13 cellular contexts compared by ENCODE assay signal in the genomic region with DNA sequence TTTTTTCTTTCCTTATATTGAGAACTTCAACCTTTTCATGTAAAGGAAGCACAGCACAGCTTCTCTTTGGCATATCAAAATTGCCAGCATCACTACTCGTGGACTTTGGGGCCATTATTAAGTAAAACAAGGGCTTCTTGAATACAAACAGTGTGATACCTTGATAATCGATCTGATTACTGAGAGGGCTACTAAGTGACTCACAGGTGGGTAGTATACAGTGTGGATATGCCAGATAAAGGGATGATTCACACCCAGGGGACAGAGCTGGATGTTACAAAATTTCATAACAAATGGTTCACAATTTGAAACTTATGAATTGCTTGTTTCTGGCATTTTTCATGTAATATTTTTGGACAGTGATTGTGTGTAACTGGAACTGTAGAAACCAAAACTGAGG. TPM values are rescaled to one million over a fixed set of nuclear protein-coding genes. Genes with fewer than 3 reads are reported as not detected.
DNase-seq lines count a peak whose midpoint lies in the region; ATAC-seq and TF ChIP-seq lines count a peak whose summit lies in the region.
"Had no signal": no experiment of that assay in that cellular context is flagged by ENCODE, and none has a peak within 500 bp of the region (broad histone marks: within the 10 kb centered on the region; RNA-seq: fewer than 3 reads in every experiment).

No MANE protein-coding gene starts in this region.

- TF ChIP-seq POLR2A in IMR-90 (IDR thresholded peaks at IDR 0.05; ENCODE audit: low read depth, low read length): no peak
- no peak for TF ChIP-seq POLR2A in sigmoid colon (IDR thresholded peaks at IDR 0.05)

- no peak overlapping the region for H3K4me3 ChIP-seq in CD8-positive, alpha-beta memory T cell (ENCODE audit: low read length)
- no peak overlapping the region for H3K4me3 ChIP-seq in IMR-90 (ENCODE audit: insufficient read depth, low read depth, low read length)
- H3K4me3 ChIP-seq in sigmoid colon: no peak overlapping the region
- H3K4me3 ChIP-seq in WERI-Rb-1 (ENCODE audit: low read depth, low read length): no peak overlapping the region
- H3K4me3 ChIP-seq: skin epidermis, upper lobe of left lung had no signal

- TF ChIP-seq CTCF in IMR-90 (conservative IDR thresholded peaks at IDR 0.05; ENCODE audit: low read depth, low read length): no peak
- no peak for TF ChIP-seq CTCF in sigmoid colon (IDR thresholded peaks at IDR 0.05)
- TF ChIP-seq CTCF in WERI-Rb-1 (IDR thresholded peaks at IDR 0.05; ENCODE audit: low read depth, low read length): no peak

- no peak for TF ChIP-seq EP300 in sigmoid colon (IDR thresholded peaks at IDR 0.05)

- CTCF ChIA-PET in CD8-positive, alpha-beta memory T cell (lab: Charles Lee): interaction anchor here (1.1 to 1.3 kb wide), 2 partner anchors 10 to 29 kb away, joined by 3 read pairs; partner anchors contain the start of gene MARCKSL1
- CTCF ChIA-PET in IMR-90 (lab: Yijun Ruan, JAX): no interaction called here

- no CpG with 5 or more reads among the region's 2 CpGs for WGBS in IMR-90 (ENCODE audit: extremely low coverage in 2 of 2, insufficient read length in 1 of 2), 2 experiments
- 21 to 72% methylated on average over 2 of the region's 2 CpGs for WGBS in sigmoid colon, 2 donors

- H3K9me3 ChIP-seq in CD8-positive, alpha-beta memory T cell (ENCODE audit: low read length): no peaks in the 10 kb centered on the region
- no peaks in the 10 kb centered on the region; the same call in 1 of the 2 replicates for H3K9me3 ChIP-seq in IMR-90 (ENCODE audit: control insufficient read depth, insufficient read depth, low read length)
- H3K9me3 ChIP-seq in sigmoid colon: no peaks in the 10 kb centered on the region
- H3K9me3 ChIP-seq in WERI-Rb-1 (ENCODE audit: severe bottlenecking): no peaks in the 10 kb centered on the region
- H3K9me3 ChIP-seq: upper lobe of left lung had no signal

- H3K18ac ChIP-seq in IMR-90 (ENCODE audit: low read depth, low read length): no peak overlapping the region

- H4K91ac ChIP-seq in IMR-90 (ENCODE audit: insufficient read depth, low read depth, low read length): no peak overlapping the region

- dilution Hi-C loops in IMR-90 (cut with HindIII; ENCODE audit: low sequenced_read_pairs, unreplicated experiment): no loop called here

- no peak overlapping the region; the same call in 1 of the 2 replicates for H3K4me2 ChIP-seq in IMR-90 (ENCODE audit: low read depth, low read length)

- no peak overlapping the region for H2BK20ac ChIP-seq in IMR-90 (ENCODE audit: low read depth, low read length)

- H3K36me3 Mint-ChIP-seq in CD8-positive, alpha-beta memory T cell: peaks cover 6 to 59% (median 16%) of the 10 kb centered on the region in 3 donors
- H3K36me3 Mint-ChIP-seq in activated naive CD8-positive, alpha-beta T cell treated with anti-CD3 and anti-CD28 coated beads, Interleukin-2, amount 10 ng/mL, durations not matched to agents 7 days and 5 days: peaks cover 43% of the 10 kb centered on the region
- H3K36me3 Mint-ChIP-seq in naive B cell: peaks cover 19 to 25% of the 10 kb centered on the region in 2 donors

- BruUV-seq in IMR-90 (replicated peaks; lab: Mats Ljungman, UMichigan): no TSS peak

- H3K9ac ChIP-seq in IMR-90 (ENCODE audit: low read depth, low read length): no peak overlapping the region

- H3K27ac Mint-ChIP-seq in CD8-positive, alpha-beta memory T cell: peak overlapping the region; percentile 1 to 83 (median 44)
- H3K27ac Mint-ChIP-seq in activated naive CD8-positive, alpha-beta T cell treated with anti-CD3 and anti-CD28 coated beads, Interleukin-2, amount 10 ng/mL, durations not matched to agents 7 days and 5 days: peak overlapping the region; percentile 7
- peak overlapping the region in 5 of 6 donors; percentile 58 to 93 (median 86) for H3K27ac Mint-ChIP-seq in naive B cell

- no peak overlapping the region for H2BK5ac ChIP-seq in IMR-90 (ENCODE audit: low read depth, low read length, poor library complexity, severe bottlenecking)

- no peak overlapping the region for H2BK15ac ChIP-seq in IMR-90 (ENCODE audit: low read depth, low read length)

- ATAC-seq in IMR-90 (ENCODE audit: low read depth): no peak
- no peak for ATAC-seq in activated naive CD8-positive, alpha-beta T cell treated with anti-CD3 and anti-CD28 coated beads, Interleukin-2, amount 10 ng/mL, durations not matched to agents 7 days and 5 days (ENCODE audit: low read depth)
- no peak for ATAC-seq in naive B cell (ENCODE audit: low read depth in 2 of 2)
- no peak for ATAC-seq in sciatic nerve

- no peak overlapping the region for H2AK9ac ChIP-seq in IMR-90 (replicated peaks; ENCODE audit: low read depth, low read length, poor library complexity)

- H4K20me1 ChIP-seq in IMR-90 (ENCODE audit: insufficient read depth, low read length): peaks cover 17% of the 10 kb centered on the region

- peaks cover 56 to 77% (median 75%) of the 10 kb centered on the region in 3 donors for H3K4me1 Mint-ChIP-seq in CD8-positive, alpha-beta memory T cell
- peaks cover 34% of the 10 kb centered on the region for H3K4me1 Mint-ChIP-seq in activated naive CD8-positive, alpha-beta T cell treated with anti-CD3 and anti-CD28 coated beads, Interleukin-2, amount 10 ng/mL, durations not matched to agents 7 days and 5 days
- peaks cover 45 to 63% (median 57%) of the 10 kb centered on the region in 3 donors for H3K4me1 Mint-ChIP-seq in naive B cell

- no peak overlapping the region for H2AK5ac ChIP-seq in IMR-90 (ENCODE audit: low read depth, low read length)

- no peak overlapping the region for H2BK120ac ChIP-seq in IMR-90 (ENCODE audit: low read depth, low read length)

- no peak overlapping the region for H4K8ac ChIP-seq in IMR-90 (ENCODE audit: low read depth in 2 of 2, low read length in 2 of 2)

- H4K5ac ChIP-seq in IMR-90 (ENCODE audit: low read depth, low read length): no peak overlapping the region

- H3K14ac ChIP-seq in IMR-90 (replicated peaks; ENCODE audit: low read depth, low read length): no peak overlapping the region

- no peaks in the 10 kb centered on the region for H3K27me3 Mint-ChIP-seq in CD8-positive, alpha-beta memory T cell
- H3K27me3 Mint-ChIP-seq in activated naive CD8-positive, alpha-beta T cell treated with anti-CD3 and anti-CD28 coated beads, Interleukin-2, amount 10 ng/mL, durations not matched to agents 7 days and 5 days: no peaks in the 10 kb centered on the region
- H3K27me3 Mint-ChIP-seq in naive B cell: no peaks in the 10 kb centered on the region

- no peak overlapping the region for H3K4ac ChIP-seq in IMR-90 (ENCODE audit: low read depth, low read length)

- no peaks in the 10 kb centered on the region for H3K9me3 Mint-ChIP-seq in CD8-positive, alpha-beta memory T cell
- H3K9me3 Mint-ChIP-seq in activated naive CD8-positive, alpha-beta T cell treated with anti-CD3 and anti-CD28 coated beads, Interleukin-2, amount 10 ng/mL, durations not matched to agents 7 days and 5 days: peaks cover 3% of the 10 kb centered on the region
- H3K9me3 Mint-ChIP-seq in naive B cell: peaks cover 0 to 2% (median 0%) of the 10 kb centered on the region in 7 donors

- intact Hi-C loops in IMR-90 (cut with micrococcal nuclease) (no loop called here), sigmoid colon (cut with DNase I) (no loop called here), sciatic nerve (cut with DNase I) (no loop called here)

- H3K9me1 ChIP-seq in IMR-90 (ENCODE audit: insufficient read depth, low read length): peaks cover 12% of the 10 kb centered on the region

- peaks cover 39 to 75% of the 10 kb centered on the region in 2 experiments for H3K79me1 ChIP-seq in IMR-90 (ENCODE audit: low read depth in 1 of 2, low read length in 2 of 2)

- peaks cover 47% of the 10 kb centered on the region for H3K4me1 ChIP-seq in CD8-positive, alpha-beta memory T cell (ENCODE audit: insufficient read depth, low read length)
- peaks cover 5% of the 10 kb centered on the region for H3K4me1 ChIP-seq in IMR-90 (ENCODE audit: control insufficient read depth, insufficient read depth, low read length)
- H3K4me1 ChIP-seq in sigmoid colon: peaks cover 0 to 11% (median 7%) of the 10 kb centered on the region in 4 donors

- no peaks in the 10 kb centered on the region for H3K27me3 ChIP-seq in CD8-positive, alpha-beta memory T cell (ENCODE audit: insufficient read depth, low read length, poor library complexity, severe bottlenecking)
- H3K27me3 ChIP-seq in IMR-90 (ENCODE audit: control insufficient read depth, insufficient read depth, low read length): no peaks in the 10 kb centered on the region
- no peaks in the 10 kb centered on the region for H3K27me3 ChIP-seq in sigmoid colon
- H3K27me3 ChIP-seq in WERI-Rb-1 (ENCODE audit: insufficient read depth, low read depth, severe bottlenecking): no peaks in the 10 kb centered on the region
- H3K27me3 ChIP-seq: upper lobe of left lung had no signal

- H3K27ac ChIP-seq in CD8-positive, alpha-beta memory T cell (ENCODE audit: low read depth, low read length): no peak overlapping the region
- H3K27ac ChIP-seq in IMR-90 (ENCODE audit: insufficient read depth, low read length) (no peak overlapping the region), sigmoid colon (no peak overlapping the region), WERI-Rb-1 (no peak overlapping the region)
- H3K27ac ChIP-seq: skin epidermis, upper lobe of left lung had no signal

- H3K56ac ChIP-seq in IMR-90 (ENCODE audit: extremely low read depth, insufficient read depth, low read length): no peak overlapping the region

- no peak overlapping the region for H2AFZ ChIP-seq in IMR-90 (replicated peaks; ENCODE audit: low read length, poor library complexity)

- no peak overlapping the region for H3K23ac ChIP-seq in IMR-90 (ENCODE audit: low read depth, low read length)

- peaks cover 34% of the 10 kb centered on the region for H3K36me3 ChIP-seq in CD8-positive, alpha-beta memory T cell (ENCODE audit: insufficient read depth, low read length)
- H3K36me3 ChIP-seq in IMR-90 (ENCODE audit: control insufficient read depth, insufficient read depth, low read length) (peaks cover 26% of the 10 kb centered on the region), sigmoid colon (peaks cover 7 to 34% (median 17%) of the 10 kb centered on the region in 4 donors), WERI-Rb-1 (peaks cover 59% of the 10 kb centered on the region)

- no peak overlapping the region for H3K4me3 Mint-ChIP-seq in CD8-positive, alpha-beta memory T cell
- H3K4me3 Mint-ChIP-seq in activated naive CD8-positive, alpha-beta T cell treated with anti-CD3 and anti-CD28 coated beads, Interleukin-2, amount 10 ng/mL, durations not matched to agents 7 days and 5 days: no peak overlapping the region
- H3K4me3 Mint-ChIP-seq in naive B cell: peak overlapping the region in 7 of 8 donors; percentile 1 to 74 (median 40)
- H3K4me3 Mint-ChIP-seq: nephron had no signal

- in situ Hi-C loops in IMR-90 (cut with MboI; ENCODE audit: low sequenced_read_pairs): no loop called here

- TF ChIP-seq RAD21 in IMR-90 (IDR thresholded peaks at IDR 0.05; ENCODE audit: low read length): no peak

- POLR2A ChIA-PET in CD8-positive, alpha-beta memory T cell (lab: Charles Lee): no interaction called here
- POLR2A ChIA-PET in IMR-90 (lab: Charles Lee; ENCODE audit: unreplicated experiment): no interaction called here
- POLR2A ChIA-PET in activated naive CD8-positive, alpha-beta T cell treated with anti-CD3 and anti-CD28 coated beads, Interleukin-2, amount 10 ng/mL, durations not matched to agents 7 days and 5 days (lab: Charles Lee): interaction anchor here (0.6 to 1.0 kb wide), 2 partner anchors 13 to 21 kb away, joined by 4 to 5 read pairs; no protein-coding TSS in a partner anchor

- DNase-seq in CD8-positive, alpha-beta memory T cell: no peak
- DNase-seq in IMR-90 (peak; percentile 54), naive B cell (no peak), OCI-M2 (lab: John Stamatoyannopoulos, UW; ENCODE audit: unreplicated experiment) (no peak), sigmoid colon (no peak), WERI-Rb-1 (no peak), sciatic nerve (ENCODE audit: low spot score) (no peak)
- no peak for DNase-seq in activated naive CD8-positive, alpha-beta T cell treated with anti-CD3 and anti-CD28 coated beads, Interleukin-2, amount 10 ng/mL, durations not matched to agents 7 days and 5 days
- DNase-seq: NCI-H1092, NCI-H510A, upper lobe of left lung had no signal

RNA-seq across cellular contexts. Expression of gene HDAC1, which starts 15.4 kb away (rescaled TPM):
- total RNA-seq in CD8-positive, alpha-beta memory T cell: 100 to 1,000 TPM; 164 to 172 TPM
- polyA plus RNA-seq in CD8-positive, alpha-beta memory T cell: 180 TPM
- 88.9 and 95.5 TPM in 2 replicates for total RNA-seq in IMR-90 (2012; rRNA removed)
- 131 and 139 TPM in 2 replicates for polyA plus RNA-seq in IMR-90 (2012; rRNA removed)
- polyA plus RNA-seq in IMR-90 (2012; cell fraction: cytosol; rRNA removed): 61.2 and 72.2 TPM in 2 replicates
- polyA plus RNA-seq in IMR-90 (2012; cell fraction: nucleus; rRNA removed; ENCODE audit: low replicate concordance): 148 and 372 TPM in 2 replicates
- 100 to 1,000 TPM; 195 to 197 TPM for total RNA-seq in activated naive CD8-positive, alpha-beta T cell treated with anti-CD3 and anti-CD28 coated beads, Interleukin-2, amount 10 ng/mL, durations not matched to agents 7 days and 5 days
- 100 to 1,000 TPM; 179 to 253 (median 204) TPM for polyA plus RNA-seq in naive B cell (ENCODE audit: low read depth in 6 of 6)
- 10 to 100 TPM; 47.1 to 68.0 (median 55.6) TPM for total RNA-seq in sigmoid colon
- 100 to 1,000 TPM; 163 to 215 (median 180) TPM for polyA plus RNA-seq in sigmoid colon
- 54.7 TPM for total RNA-seq in sciatic nerve

RNA-seq across cellular contexts. Expression of gene MARCKSL1, which starts 28.7 kb away (rescaled TPM):
- 10 to 100 TPM; 11.6 to 12.1 TPM for total RNA-seq in CD8-positive, alpha-beta memory T cell
- polyA plus RNA-seq in CD8-positive, alpha-beta memory T cell: 45.8 TPM
- total RNA-seq in IMR-90 (2012; rRNA removed): 34.7 and 37.5 TPM in 2 replicates
- 199 and 218 TPM in 2 replicates for polyA plus RNA-seq in IMR-90 (2012; rRNA removed)
- 217 and 260 TPM in 2 replicates for polyA plus RNA-seq in IMR-90 (2012; cell fraction: cytosol; rRNA removed)
- 68.1 and 74.1 TPM in 2 replicates for polyA plus RNA-seq in IMR-90 (2012; cell fraction: nucleus; rRNA removed; ENCODE audit: low replicate concordance)
- total RNA-seq in activated naive CD8-positive, alpha-beta T cell treated with anti-CD3 and anti-CD28 coated beads, Interleukin-2, amount 10 ng/mL, durations not matched to agents 7 days and 5 days: 10 to 100 TPM; 21.7 to 22.0 TPM
- polyA plus RNA-seq in naive B cell (ENCODE audit: low read depth in 6 of 6): 100 to 1,000 TPM; 171 to 297 (median 207) TPM
- total RNA-seq in sigmoid colon: 1 to 10 TPM; 4.1 to 9.7 (median 6.6) TPM
- 100 to 1,000 TPM; 120 to 158 (median 141) TPM for polyA plus RNA-seq in sigmoid colon
- total RNA-seq in sciatic nerve: 126 TPM

RNA-seq across cellular contexts. Expression of gene FAM229A, which starts 55.0 kb away (rescaled TPM):
- 1 to 10 TPM; 4.4 to 5.2 TPM for total RNA-seq in CD8-positive, alpha-beta memory T cell
- 0.40 TPM for polyA plus RNA-seq in CD8-positive, alpha-beta memory T cell
- total RNA-seq in IMR-90 (2012; rRNA removed) (0.28 and 0.36 TPM in 2 replicates), sigmoid colon (10 to 100 TPM in 1 of 4 donors, 1 to 10 TPM in 3; 3.5 to 13.8 (median 5.6) TPM), sciatic nerve (12.0 TPM)
- polyA plus RNA-seq in IMR-90 (2012; rRNA removed) (3.9 and 4.3 TPM in 2 replicates), naive B cell (ENCODE audit: low read depth in 6 of 6) (1 to 10 TPM in 1 of 6 donors, under 1 TPM in 4, not detected in 1; 0.24 to 1.2 (median 0.53) TPM), sigmoid colon (1 to 10 TPM in 2 of 3 donors, under 1 TPM in 1; 0.60 to 7.5 (median 1.2) TPM)
- 0.64 and 1.4 TPM in 2 replicates for polyA plus RNA-seq in IMR-90 (2012; cell fraction: cytosol; rRNA removed)
- 73.8 and 94.1 TPM in 2 replicates for polyA plus RNA-seq in IMR-90 (2012; cell fraction: nucleus; rRNA removed; ENCODE audit: low replicate concordance)
- 10 to 100 TPM; 17.4 to 17.6 TPM for total RNA-seq in activated naive CD8-positive, alpha-beta T cell treated with anti-CD3 and anti-CD28 coated beads, Interleukin-2, amount 10 ng/mL, durations not matched to agents 7 days and 5 days

RNA-seq across cellular contexts. Expression of gene TSSK3, which starts 55.0 kb away (rescaled TPM):
- 1 to 10 TPM in 1 of 2 experiments, under 1 TPM in 1; 0.33 to 1.1 TPM for total RNA-seq in CD8-positive, alpha-beta memory T cell
- polyA plus RNA-seq in CD8-positive, alpha-beta memory T cell: 0.44 TPM
- total RNA-seq in IMR-90 (2012; rRNA removed) (not detected in 2 replicates), sigmoid colon (1 to 10 TPM in 3 of 4 donors, not detected in 1; 1.5 to 2.2 (median 2.1) TPM), sciatic nerve (5.1 TPM)
- polyA plus RNA-seq in IMR-90 (2012; rRNA removed) (0.24 and 0.96 TPM in 2 replicates), naive B cell (ENCODE audit: low read depth in 6 of 6) (1 to 10 TPM in 3 of 6 donors, under 1 TPM in 3; 0.30 to 4.8 (median 0.94) TPM), sigmoid colon (1 to 10 TPM in 1 of 3 donors, not detected in 2; 1.1 TPM)
- 0.15 TPM in 1 of 2 replicates, not detected in the other for polyA plus RNA-seq in IMR-90 (2012; cell fraction: cytosol; rRNA removed)
- polyA plus RNA-seq in IMR-90 (2012; cell fraction: nucleus; rRNA removed; ENCODE audit: low replicate concordance): 1.7 and 2.9 TPM in 2 replicates
- total RNA-seq in activated naive CD8-positive, alpha-beta T cell treated with anti-CD3 and anti-CD28 coated beads, Interleukin-2, amount 10 ng/mL, durations not matched to agents 7 days and 5 days: 1 to 10 TPM in 1 of 2 experiments, under 1 TPM in 1; 0.51 to 1.6 TPM

RNA-seq across cellular contexts. Expression of gene LCK, which starts 56.2 kb away (rescaled TPM):
- 100 to 1,000 TPM; 288 to 297 TPM for total RNA-seq in CD8-positive, alpha-beta memory T cell
- 937 TPM for polyA plus RNA-seq in CD8-positive, alpha-beta memory T cell
- total RNA-seq in IMR-90 (2012; rRNA removed) (not detected in 2 replicates), sigmoid colon (under 1 TPM in 3 of 4 donors, not detected in 1; 0.36 to 0.81 (median 0.49) TPM), sciatic nerve (3.2 TPM)
- polyA plus RNA-seq in IMR-90 (2012; rRNA removed) (not detected in 2 replicates), naive B cell (ENCODE audit: low read depth in 6 of 6) (100 to 1,000 TPM in 1 of 6 donors, 10 to 100 TPM in 5; 57.7 to 124 (median 61.1) TPM), sigmoid colon (10 to 100 TPM in 1 of 3 donors, 1 to 10 TPM in 1, under 1 TPM in 1; 0.92 to 37.3 (median 1.8) TPM)
- polyA plus RNA-seq in IMR-90 (2012; cell fraction: cytosol; rRNA removed): not detected in 2 replicates
- polyA plus RNA-seq in IMR-90 (2012; cell fraction: nucleus; rRNA removed; ENCODE audit: low replicate concordance): 0.05 TPM in 1 of 2 replicates, not detected in the other
- total RNA-seq in activated naive CD8-positive, alpha-beta T cell treated with anti-CD3 and anti-CD28 coated beads, Interleukin-2, amount 10 ng/mL, durations not matched to agents 7 days and 5 days: 100 to 1,000 TPM; 460 to 472 TPM

Comparison
In these comparisons a context has a peak if more than half of its experiments do, and no peak if none do; other contexts are left out.
1. H3K27ac Mint-ChIP-seq: peak in every context shown above with its lines; median percentile 86 in naive B cell; 44 in CD8-positive, alpha-beta memory T cell; 7 in activated naive CD8-positive, alpha-beta T cell treated with anti-CD3 and anti-CD28 coated beads, Interleukin-2, amount 10 ng/mL, durations not matched to agents 7 days and 5 days.
2. H3K4me3 Mint-ChIP-seq: peak in naive B cell (7 of 8); none in CD8-positive, alpha-beta memory T cell (0 of 7) and activated naive CD8-positive, alpha-beta T cell treated with anti-CD3 and anti-CD28 coated beads, Interleukin-2, amount 10 ng/mL, durations not matched to agents 7 days and 5 days (single experiment).